ENCODE assay signal across 15 cellular contexts in the genomic region with DNA sequence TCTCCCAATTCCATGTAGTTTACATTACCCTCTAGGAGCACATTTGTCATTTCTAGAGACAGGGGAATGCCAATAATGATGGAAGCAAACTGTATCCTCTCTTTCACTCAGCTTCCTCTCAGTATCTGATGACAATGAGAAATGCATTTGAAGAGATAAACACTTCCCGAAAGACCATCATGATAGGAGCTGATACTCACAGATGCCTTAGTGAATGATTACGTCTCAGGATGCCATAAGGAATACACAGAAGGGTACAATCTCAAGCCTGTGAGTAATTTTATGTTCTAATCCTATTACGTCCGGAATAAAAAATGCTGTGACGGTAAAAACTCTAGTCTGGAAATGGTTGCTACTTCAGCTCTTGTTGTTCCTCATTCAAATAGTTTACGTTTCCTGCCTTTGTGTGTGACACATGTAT.
"Had no signal": no experiment of that assay in that cellular context is flagged by ENCODE, and none has a peak within 500 bp of the region (broad histone marks: within the 10 kb centered on the region; RNA-seq: fewer than 3 reads in every experiment).

No MANE protein-coding gene starts in this region.

- ATAC-seq: activated naive CD4-positive, alpha-beta T cell treated with anti-CD3 and anti-CD28 coated beads, Interleukin-2, amount 50 U/mL, for 72 hours; activated T-cell treated with anti-CD3 and anti-CD28 coated beads, Interleukin-2, amount 50 U/mL, for 4 hours; foreskin keratinocyte; right cardiac atrium; stimulated activated memory B cell treated with anti-CD40 and anti-IgM and Interleukin-4, amounts not matched to agents 10 μg/mL and 1 μg/mL and 100 μg/mL, for 72 hours had no signal

- H3K9me3 ChIP-seq: breast epithelium, esophagus muscularis mucosa, neutrophil, transverse colon had no signal

- H3K4me3 Mint-ChIP-seq: activated CD4-positive, alpha-beta memory T cell treated with anti-CD3 and anti-CD28 coated beads for 36 hours; activated T-cell treated with anti-CD3 and anti-CD28 coated beads, Interleukin-2, amount 50 U/mL, for 4 hours; stimulated activated memory B cell treated with anti-CD40 and anti-IgM and Interleukin-4, amounts not matched to agents 10 μg/mL and 1 μg/mL and 100 μg/mL, for 72 hours had no signal

- H3K36me3 Mint-ChIP-seq: activated CD4-positive, alpha-beta memory T cell treated with anti-CD3 and anti-CD28 coated beads for 36 hours; activated naive CD4-positive, alpha-beta T cell treated with anti-CD3 and anti-CD28 coated beads, Interleukin-2, amount 50 U/mL, for 72 hours; stimulated activated memory B cell treated with anti-CD40 and anti-IgM and Interleukin-4, amounts not matched to agents 10 μg/mL and 1 μg/mL and 100 μg/mL, for 72 hours had no signal

- H3K36me3 ChIP-seq: breast epithelium, esophagus muscularis mucosa, left ventricle myocardium inferior, neutrophil, spleen, transverse colon had no signal

- H3K4me1 ChIP-seq: breast epithelium, esophagus muscularis mucosa, left ventricle myocardium inferior, spleen, transverse colon had no signal

- H3K4me3 ChIP-seq: breast epithelium, esophagus muscularis mucosa, left ventricle myocardium inferior, spleen, transverse colon had no signal

- H3K27me3 ChIP-seq: breast epithelium, esophagus muscularis mucosa, foreskin keratinocyte, neutrophil, spleen, transverse colon had no signal

- H3K4me1 Mint-ChIP-seq: stimulated activated memory B cell treated with anti-CD40 and anti-IgM and Interleukin-4, amounts not matched to agents 10 μg/mL and 1 μg/mL and 100 μg/mL, for 72 hours had no signal

- DNase-seq: activated CD4-positive, alpha-beta memory T cell treated with anti-CD3 and anti-CD28 coated beads for 36 hours; activated effector memory CD4-positive, alpha-beta T cell treated with anti-CD3 and anti-CD28 coated beads, Interleukin-2, amount 50 U/mL, for 16 hours; activated T-cell treated with anti-CD3 and anti-CD28 coated beads, Interleukin-2, amount 50 U/mL, for 4 hours; foreskin keratinocyte; left ventricle myocardium inferior; right cardiac atrium; spleen; stimulated activated CD4-positive, alpha-beta T cell treated with anti-CD3 and anti-CD28 coated beads, Interleukin-1b, Interleukin-23, amount 100 ng/mL, for 48 hours; substantia nigra; transverse colon had no signal

- H3K27ac Mint-ChIP-seq: activated CD4-positive, alpha-beta memory T cell treated with anti-CD3 and anti-CD28 coated beads for 36 hours; activated naive CD4-positive, alpha-beta T cell treated with anti-CD3 and anti-CD28 coated beads, Interleukin-2, amount 50 U/mL, for 72 hours; stimulated activated memory B cell treated with anti-CD40 and anti-IgM and Interleukin-4, amounts not matched to agents 10 μg/mL and 1 μg/mL and 100 μg/mL, for 72 hours had no signal

- H3K27ac ChIP-seq: breast epithelium, esophagus muscularis mucosa, foreskin keratinocyte, left ventricle myocardium inferior, neutrophil, spleen, transverse colon had no signal

- H3K27me3 Mint-ChIP-seq: activated CD4-positive, alpha-beta memory T cell treated with anti-CD3 and anti-CD28 coated beads for 36 hours; stimulated activated memory B cell treated with anti-CD40 and anti-IgM and Interleukin-4, amounts not matched to agents 10 μg/mL and 1 μg/mL and 100 μg/mL, for 72 hours had no signal
